Comparison of ENCODE assay signal across 9 cellular contexts in genomic region chr10:104120061-104120460, GRCh38. TPM values are rescaled to one million over a fixed set of nuclear protein-coding genes. Genes with fewer than 3 reads are reported as not detected.
DNase-seq lines count a peak whose midpoint lies in the region; ATAC-seq, FAIRE-seq and TF ChIP-seq lines count a peak whose summit lies in the region.
"Had no signal": no experiment of that assay in that cellular context is flagged by ENCODE, and none has a peak within 500 bp of the region (broad histone marks: within the 10 kb centered on the region; RNA-seq: fewer than 3 reads in every experiment).

No MANE protein-coding gene starts in this region.

- no peak overlapping the region for H3K9ac ChIP-seq in H9 (ENCODE audit: extremely low read depth, insufficient read length, low read length)

- H3K56ac ChIP-seq in H9 (ENCODE audit: insufficient read length, low read depth, low read length), result no peak overlapping the region

- H3K27ac Mint-ChIP-seq in H9, result peak overlapping the region; percentile 99; a peak in 4 of 7 replicates

- H2BK12ac ChIP-seq in H9 (ENCODE audit: insufficient read length, low read depth, low read length), result no peak overlapping the region

- no peaks in the 10 kb centered on the region for H3K27me3 Mint-ChIP-seq in H9 (ENCODE audit: low read depth)

- no peak overlapping the region for H4K91ac ChIP-seq in H9 (ENCODE audit: insufficient read length, low read depth, low read length)

- H3K36me3 ChIP-seq in RWPE2 (ENCODE audit: low read depth), result peaks cover 20% of the 10 kb centered on the region
- H3K36me3 ChIP-seq in sigmoid colon, result no peaks in the 10 kb centered on the region

- no peak overlapping the region for H2BK120ac ChIP-seq in H9 (ENCODE audit: low read depth, low read length, poor library complexity, severe bottlenecking)

- H3K23me2 ChIP-seq in H9 (ENCODE audit: insufficient read length, low read depth, low read length, poor library complexity, severe bottlenecking), result peaks cover 10% of the 10 kb centered on the region

- H3K4me2 ChIP-seq in H9 (ENCODE audit: insufficient read depth, insufficient read length, low read length), result peak overlapping the region; percentile 70

- H3K4me3 Mint-ChIP-seq in H9, result peak overlapping the region in 1 of 2 experiments; percentile 90; a peak in 2 of 5 replicates

- H3K4ac ChIP-seq in H9 (ENCODE audit: low read depth, low read length), result no peak overlapping the region

- H3K36me3 Mint-ChIP-seq in H9 (ENCODE audit: insufficient read depth in 1 of 3, low read depth in 3 of 3), result peaks cover 0 to 14% (median 0%) of the 10 kb centered on the region in 3 experiments; a peak in 4 of 7 replicates

- H2BK20ac ChIP-seq in H9 (ENCODE audit: low read depth, low read length, poor library complexity, severe bottlenecking), result no peak overlapping the region

- FAIRE-seq in H54 (lab: Jason Lieb, UNC), result no peak

- TF ChIP-seq EP300 in sigmoid colon (IDR thresholded peaks at IDR 0.05), result no peak

- no peaks in the 10 kb centered on the region for H3K9me3 ChIP-seq in H9 (ENCODE audit: control insufficient read depth, low read depth, low read length)
- H3K9me3 ChIP-seq in RWPE2 (ENCODE audit: severe bottlenecking), result no peaks in the 10 kb centered on the region
- no peaks in the 10 kb centered on the region for H3K9me3 ChIP-seq in sigmoid colon

- no peaks in the 10 kb centered on the region for H4K20me1 ChIP-seq in H9 (ENCODE audit: control insufficient read depth, insufficient read depth, insufficient read length)

- no peak overlapping the region for H3T11ph ChIP-seq in H9 (ENCODE audit: low read length)

- H4K8ac ChIP-seq in H9 (replicated peaks; ENCODE audit: insufficient read length, low read depth, low read length), result no peak overlapping the region

- H3K79me1 ChIP-seq in H9 (ENCODE audit: insufficient read depth, low read depth, low read length, poor library complexity, severe bottlenecking), result no peaks in the 10 kb centered on the region

- H2BK15ac ChIP-seq in H9 (ENCODE audit: low read depth, low read length), result no peak overlapping the region

- no peak overlapping the region for H2BK5ac ChIP-seq in H9 (ENCODE audit: insufficient read length, low read length)

- H2AFZ ChIP-seq in H9 (ENCODE audit: low read length), result peak overlapping the region; percentile 45

- no peak overlapping the region; the same call in 1 of the 2 replicates for H3K14ac ChIP-seq in H9 (ENCODE audit: insufficient read depth, low read length)

- no peak overlapping the region for H4K5ac ChIP-seq in H9 (ENCODE audit: insufficient read length, low read depth, low read length)

- H3K27me3 ChIP-seq in H9 (ENCODE audit: insufficient read depth, low read length) (no peaks in the 10 kb centered on the region), RWPE2 (ENCODE audit: insufficient read depth, poor library complexity, severe bottlenecking) (no peaks in the 10 kb centered on the region), sigmoid colon (no peaks in the 10 kb centered on the region)

- H3K4me3 ChIP-seq in RWPE2 (ENCODE audit: severe bottlenecking), result no peak overlapping the region
- no peak overlapping the region for H3K4me3 ChIP-seq in fibroblast of the aortic adventitia (ENCODE audit: low read depth, low read length)
- no peak overlapping the region for H3K4me3 ChIP-seq in sigmoid colon

- H3K4me1 Mint-ChIP-seq in H9, result peaks cover 30 to 33% of the 10 kb centered on the region in 2 experiments

- H3K23ac ChIP-seq in H9 (ENCODE audit: insufficient read length, low read depth, low read length), result no peak overlapping the region

- peak overlapping the region; percentile 25 for H3K18ac ChIP-seq in H9 (ENCODE audit: insufficient read length, low read depth, low read length)

- no peaks in the 10 kb centered on the region for H3K79me2 ChIP-seq in H9 (ENCODE audit: insufficient read depth, low read length)

- H2AK5ac ChIP-seq in H9 (ENCODE audit: insufficient read length, low read length), result no peak overlapping the region

- POLR2A ChIA-PET in GM10248 (lab: Yijun Ruan, JAX), result no interaction called here

- TF ChIP-seq CTCF in H9 (conservative IDR thresholded peaks at IDR 0.05), result no peak
- TF ChIP-seq CTCF in RWPE2 (IDR thresholded peaks at IDR 0.05; ENCODE audit: poor library complexity, severe bottlenecking), result no peak
- TF ChIP-seq CTCF in fibroblast of the aortic adventitia (IDR thresholded peaks at IDR 0.05; ENCODE audit: insufficient read depth, low read length), result no peak
- no peak for TF ChIP-seq CTCF in sigmoid colon (IDR thresholded peaks at IDR 0.05)
- no peak for TF ChIP-seq CTCF in GM10248 (IDR thresholded peaks at IDR 0.05; ENCODE audit: control extremely low read depth, extremely low read depth, low read depth, missing control alignments)

- ATAC-seq in RWPE2 (ENCODE audit: low read depth), result peak; percentile 0; the same call in 1 of the 3 replicates

- H3K4me1 ChIP-seq in H9 (ENCODE audit: insufficient read depth, low read length), result no peaks in the 10 kb centered on the region
- peaks cover 67% of the 10 kb centered on the region for H3K4me1 ChIP-seq in RWPE2 (ENCODE audit: insufficient read depth, poor library complexity, severe bottlenecking)
- H3K4me1 ChIP-seq in sigmoid colon, result peaks cover 0 to 13% (median 8%) of the 10 kb centered on the region in 4 donors

- TF ChIP-seq POLR2A in sigmoid colon (IDR thresholded peaks at IDR 0.05) (no peak), H54 (IDR thresholded peaks at IDR 0.05; ENCODE audit: low read depth, low read length) (no peak)

- no CpG with 5 or more reads among the region's 3 CpGs for WGBS in H9 (ENCODE audit: extremely low coverage, insufficient read length, low lambda C conversion rate)
- 55 to 73% methylated on average over 3 of the region's 3 CpGs for WGBS in sigmoid colon, 2 donors

- CTCF ChIA-PET in GM10248 (lab: Yijun Ruan, JAX), result interaction anchor here (1.2 to 4.8 kb wide), 5 partner anchors 11 to 232 kb away, joined by 6 to 30 read pairs (median 15); partner anchors contain the start of gene STN1

- intact Hi-C loops in sigmoid colon (cut with DNase I), result loop anchor here (5.0 kb wide), 2 partner anchors 232 to 233 kb away; partner anchors contain the start of gene CFAP58

- DNase-seq in H9, result no peak
- no peak for DNase-seq in RWPE2 (ENCODE audit: low spot score)
- DNase-seq in fibroblast of the aortic adventitia (ENCODE audit: low read depth), result peak; percentile 30
- no peak for DNase-seq in sigmoid colon
- DNase-seq in DMS153 treated with DMSO at 0.1 percent for 48 hours (lab: John Stamatoyannopoulos, UW; ENCODE audit: unreplicated experiment), result no peak
- no peak for DNase-seq in NCI-H2107 (lab: John Stamatoyannopoulos, UW)
- no peak for DNase-seq in GM10248 (ENCODE audit: extremely low spot score)
- no peak for DNase-seq in H54 (ENCODE audit: insufficient read length, low spot score)
- DNase-seq: cortex of kidney had no signal

- H3K9me3 Mint-ChIP-seq in H9, result no peaks in the 10 kb centered on the region

- no peak overlapping the region for H3K27ac ChIP-seq in H9 (ENCODE audit: insufficient read length, low read depth, low read length)
- H3K27ac ChIP-seq in RWPE2 (ENCODE audit: poor library complexity, severe bottlenecking), result peak overlapping the region; percentile 99
- H3K27ac ChIP-seq in sigmoid colon, result peak overlapping the region; percentile 96 to 98 (median 98)

RNA-seq across cellular contexts. Expression of gene SFR1, which starts 1.9 kb away (rescaled TPM):
- total RNA-seq in H9 (2021), result 6.5 and 6.6 TPM in 2 replicates
- total RNA-seq in fibroblast of the aortic adventitia (ENCODE audit: low replicate concordance), result 11.0 and 39.9 TPM in 2 replicates
- 10 to 100 TPM in 2 of 4 donors, 1 to 10 TPM in 2; 6.1 to 13.9 (median 10.5) TPM for total RNA-seq in sigmoid colon
- polyA plus RNA-seq in sigmoid colon, result 1 to 10 TPM; 6.6 to 7.2 (median 6.9) TPM

RNA-seq across cellular contexts. Expression of gene COL17A1, which starts 34.4 kb away (rescaled TPM):
- total RNA-seq in H9 (2021) (1.9 TPM in 2 replicates), fibroblast of the aortic adventitia (ENCODE audit: low replicate concordance) (2.0 and 2.3 TPM in 2 replicates), sigmoid colon (not detected)
- 10 to 100 TPM; 18.7 to 67.4 (median 24.0) TPM for polyA plus RNA-seq in sigmoid colon
